11 cellular contexts compared by ENCODE assay signal in the genomic region with DNA sequence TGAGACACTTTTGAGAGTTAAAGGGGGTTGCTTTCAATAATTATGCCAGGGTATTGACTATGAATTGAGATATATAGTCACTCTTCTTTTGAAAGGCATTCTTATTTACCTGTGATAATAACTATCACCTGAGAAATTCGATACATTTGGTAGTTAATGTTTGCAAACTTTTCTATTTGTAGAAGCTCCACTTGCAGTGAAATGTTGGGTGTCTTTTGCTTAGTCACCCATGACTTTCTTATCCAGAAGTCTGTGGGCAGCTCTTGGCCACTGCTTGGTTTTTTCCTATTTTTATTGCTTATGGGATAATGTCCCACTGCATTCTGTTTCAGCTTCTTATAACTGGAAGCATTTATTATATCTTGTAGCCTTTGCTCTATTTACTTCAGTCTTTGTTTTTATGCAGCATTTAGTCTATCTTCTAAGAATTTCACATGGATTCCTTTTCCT. TPM values are rescaled to one million over a fixed set of nuclear protein-coding genes. Genes with fewer than 3 reads are reported as not detected.
DNase-seq lines count a peak whose midpoint lies in the region; ATAC-seq lines count a peak whose summit lies in the region.
"Had no signal": no experiment of that assay in that cellular context is flagged by ENCODE, and none has a peak within 500 bp of the region (broad histone marks: within the 10 kb centered on the region; RNA-seq: fewer than 3 reads in every experiment).

No MANE protein-coding gene starts in this region.

- H3K36me3 ChIP-seq in ACC112 (ENCODE audit: insufficient read depth, low read length) (0 out of 2 replicates have a peak, but pooled peaks cover 2% of the 10 kb centered on the region), GM23248 (ENCODE audit: low read depth) (peaks cover 13% of the 10 kb centered on the region; the same call in 1 of the 2 replicates), adipocyte (ENCODE audit: control insufficient read depth, insufficient read depth, low read length, severe bottlenecking) (no peaks in the 10 kb centered on the region), iPS-20b (ENCODE audit: insufficient read depth, low read depth, low read length) (peaks cover 12% of the 10 kb centered on the region; the same call in 1 of the 2 replicates)

- in situ Hi-C loops in GM23248 (cut with MboI) = no loop called here

- H3K9me3 ChIP-seq in GM23248 (ENCODE audit: low read depth) (no peaks in the 10 kb centered on the region), adipocyte (ENCODE audit: control insufficient read depth, low read length) (no peaks in the 10 kb centered on the region), iPS-20b (ENCODE audit: insufficient read depth, low read depth, low read length) (no peaks in the 10 kb centered on the region)
- H3K9me3 ChIP-seq: upper lobe of left lung had no signal

- H3K4me3 ChIP-seq in ACC112 (ENCODE audit: low read depth, low read length) (0 out of 2 replicates have a peak overlapping the region, but pooled peaks have one; percentile 7), GM23248 (peak overlapping the region; percentile 93), adipocyte (ENCODE audit: low read length) (peak overlapping the region; percentile 73), iPS-20b (ENCODE audit: low read length) (peak overlapping the region; percentile 14; the same call in 1 of the 2 replicates)
- H3K4me3 ChIP-seq: skin epidermis, upper lobe of left lung had no signal

- H3K9me2 ChIP-seq in GM23248 (ENCODE audit: insufficient read depth) = no peaks in the 10 kb centered on the region

- peaks cover 32% of the 10 kb centered on the region for H3F3A ChIP-seq in GM23248 (ENCODE audit: insufficient read depth)

- DNase-seq in GM23248 (peak; percentile 74), adipocyte (ENCODE audit: low read depth) (peak; percentile 39), DMS 273 treated with DMSO at 0.1 percent for 48 hours (lab: John Stamatoyannopoulos, UW) (no peak)
- DNase-seq in activated effector memory CD4-positive, alpha-beta T cell treated with anti-CD3 and anti-CD28 coated beads, Interleukin-2, amount 50 U/mL, for 16 hours = no peak
- DNase-seq: NCI-H2171, upper lobe of left lung had no signal

- 45 to 56% methylated on average over 1 of the region's 1 CpG for WGBS in GM23248 (ENCODE audit: low coverage in 1 of 2, low lambda C conversion rate in 2 of 2, missing lambda C conversion rate in 2 of 2), 2 experiments

- H3K9ac ChIP-seq in GM23248 (0 out of 2 replicates have a peak overlapping the region, but pooled peaks have one; percentile 12), adipocyte (ENCODE audit: low read length) (peak overlapping the region; percentile 29), iPS-20b (ENCODE audit: low read depth, low read length) (0 out of 2 replicates have a peak overlapping the region, but pooled peaks have one; percentile 29)

- H3K4me2 ChIP-seq in GM23248 (ENCODE audit: unreplicated experiment) = peak overlapping the region; percentile 85

- H4K20me1 ChIP-seq in GM23248 (ENCODE audit: insufficient read depth) = peaks cover 22% of the 10 kb centered on the region

- peaks cover 78% of the 10 kb centered on the region for H3K79me2 ChIP-seq in ACC112 (ENCODE audit: control insufficient read depth, insufficient read depth, low read length, unreplicated experiment)
- peaks cover 89% of the 10 kb centered on the region for H3K79me2 ChIP-seq in GM23248 (ENCODE audit: insufficient read depth)

- H2AFZ ChIP-seq in ACC112 (ENCODE audit: low read length, unreplicated experiment) = no peak overlapping the region
- H2AFZ ChIP-seq in GM23248 = no peak overlapping the region

- H3K4me1 ChIP-seq in ACC112 (ENCODE audit: control insufficient read depth, insufficient read depth, low read length, unreplicated experiment) (peaks cover 30% of the 10 kb centered on the region), GM23248 (ENCODE audit: insufficient read depth) (peaks cover 33% of the 10 kb centered on the region), adipocyte (ENCODE audit: control insufficient read depth, insufficient read depth, low read length) (peaks cover 37% of the 10 kb centered on the region), iPS-20b (ENCODE audit: insufficient read depth, low read length) (peaks cover 18% of the 10 kb centered on the region; the same call in 1 of the 2 replicates)

- H3K27me3 ChIP-seq in ACC112 (ENCODE audit: insufficient read depth, low read length) (no peaks in the 10 kb centered on the region), GM23248 (replicated peaks; ENCODE audit: insufficient read depth) (no peaks in the 10 kb centered on the region), adipocyte (replicated peaks; ENCODE audit: control insufficient read depth, insufficient read depth, low read length) (no peaks in the 10 kb centered on the region), iPS-20b (ENCODE audit: insufficient read depth, low read length) (no peaks in the 10 kb centered on the region)
- H3K27me3 ChIP-seq: upper lobe of left lung had no signal

- no peak overlapping the region for H3K27ac ChIP-seq in ACC112 (ENCODE audit: low read depth, low read length)
- H3K27ac ChIP-seq in GM23248 = peak overlapping the region; percentile 46
- H3K27ac ChIP-seq in iPS-20b (ENCODE audit: low read length) = no peak overlapping the region
- H3K27ac ChIP-seq: skin epidermis, upper lobe of left lung had no signal

- no peak for ATAC-seq in HG03108 (IDR thresholded peaks at IDR 0.05; ENCODE audit: unreplicated experiment)
- no peak for ATAC-seq in HG02884 (IDR thresholded peaks at IDR 0.05; ENCODE audit: unreplicated experiment)

RNA-seq across cellular contexts. Expression of gene MACIR, which starts 3.9 kb away (rescaled TPM):
- 31.5 and 36.3 TPM in 2 replicates for total RNA-seq in GM23248 (2014; rRNA removed; shearing (Covaris generic))
- polyA plus RNA-seq in GM23248 (2016; fragmentation: Nextera tagmentation; extraction: Ambion mirVana) = 35.6 and 35.7 TPM in 2 replicates

Comparison
In these comparisons a context has a peak if more than half of its experiments do, and no peak if none do; other contexts are left out.
1. H3K4me3 ChIP-seq: peak in every context shown above with its lines; median percentile 93 in GM23248; 73 in adipocyte; 14 in iPS-20b; 7 in ACC112.
2. DNase-seq: peak in GM23248 (single experiment) and adipocyte (single experiment); none in activated effector memory CD4-positive, alpha-beta T cell treated with anti-CD3 and anti-CD28 coated beads, Interleukin-2, amount 50 U/mL, for 16 hours (single experiment) and DMS 273 treated with DMSO at 0.1 percent for 48 hours (single experiment).
3. Peak in every context shown above with its lines, with median percentiles within 50 percentile points of each other: H3K9ac ChIP-seq.